In genomic region chr19:38151242-38151641, GRCh38 we compare ENCODE assay signal across 16 cellular contexts.
DNase-seq lines count a peak whose midpoint lies in the region; ATAC-seq, FAIRE-seq and TF ChIP-seq lines count a peak whose summit lies in the region.
"Had no signal": no experiment of that assay in that cellular context is flagged by ENCODE, and none has a peak within 500 bp of the region (broad histone marks: within the 10 kb centered on the region; RNA-seq: fewer than 3 reads in every experiment).

No MANE protein-coding gene starts in this region.

- H3K36me3 Mint-ChIP-seq in CD8-positive, alpha-beta T cell, result peaks cover 48% of the 10 kb centered on the region
- H3K36me3 Mint-ChIP-seq in GM23338 (ENCODE audit: low read depth), result peaks cover 11% of the 10 kb centered on the region

- DNase-seq in NCI-H2171 (lab: John Stamatoyannopoulos, UW) (peak; percentile 21), K562 (ENCODE audit: extremely low read depth in 1 of 4, low spot score in 3 of 4) (no peak), GM23338 (ENCODE audit: low spot score) (no peak), sciatic nerve (ENCODE audit: low spot score) (no peak)
- no peak for DNase-seq in CD8-positive, alpha-beta T cell
- DNase-seq: Calu3; CD4-positive, alpha-beta memory T cell; DMS79 treated with DMSO at 0.1 percent for 48 hours; GF-D8; GOT3; H7; HFFc6 had no signal

- H4K20me1 ChIP-seq in K562 (replicated peaks; ENCODE audit: control insufficient read depth, insufficient read depth, low read length) (no peaks in the 10 kb centered on the region), GM23338 (replicated peaks; ENCODE audit: insufficient read depth) (peaks cover 3% of the 10 kb centered on the region; the same call in 1 of the 2 replicates)
- H4K20me1 ChIP-seq: BLaER1 had no signal

- TF ChIP-seq EP300 in Ishikawa (IDR thresholded peaks at IDR 0.05; ENCODE audit: borderline replicate concordance) (no peak), K562 (IDR thresholded peaks at IDR 0.05; ENCODE audit: low read length) (no peak)

- H3K27ac ChIP-seq in K562 (ENCODE audit: extremely low read depth, low read depth, low read length), result no peak overlapping the region
- no peak overlapping the region for H3K27ac ChIP-seq in CD8-positive, alpha-beta T cell (ENCODE audit: low read depth, low read length)
- no peak overlapping the region for H3K27ac ChIP-seq in GM23338 (ENCODE audit: low read depth)
- H3K27ac ChIP-seq: BLaER1 had no signal

- H3K9me3 Mint-ChIP-seq in CD8-positive, alpha-beta T cell, result no peaks in the 10 kb centered on the region
- H3K9me3 Mint-ChIP-seq in GM23338, result no peaks in the 10 kb centered on the region
- H3K9me3 Mint-ChIP-seq: CD14-positive monocyte; CD4-positive, alpha-beta memory T cell; HFFc6 had no signal

- no peaks in the 10 kb centered on the region for H3K27me3 ChIP-seq in K562 (ENCODE audit: control insufficient read depth in 2 of 2, insufficient read depth in 2 of 2, low read length in 2 of 2)
- H3K27me3 ChIP-seq in CD8-positive, alpha-beta T cell (ENCODE audit: insufficient read depth, low read length), result no peaks in the 10 kb centered on the region
- no peaks in the 10 kb centered on the region for H3K27me3 ChIP-seq in GM23338 (ENCODE audit: insufficient read depth)
- H3K27me3 ChIP-seq: BLaER1 had no signal

- H3K4me1 ChIP-seq in K562 (replicated peaks in 1 of 2; ENCODE audit: control insufficient read depth in 2 of 2, insufficient read depth in 2 of 2, low read length in 2 of 2) (peaks cover 20% of the 10 kb centered on the region in 2 experiments; a peak in 4 of 5 replicates), GM23338 (ENCODE audit: insufficient read depth) (no peaks in the 10 kb centered on the region)
- H3K4me1 ChIP-seq in CD8-positive, alpha-beta T cell (ENCODE audit: insufficient read depth, low read length), result no peaks in the 10 kb centered on the region
- H3K4me1 ChIP-seq: BLaER1 had no signal

- TF ChIP-seq RAD21 in Ishikawa (IDR thresholded peaks at IDR 0.05; ENCODE audit: low read depth), result no peak
- TF ChIP-seq RAD21 in K562 (CRISPR knock-in tag; conservative IDR thresholded peaks at IDR 0.05 in 1 of 2, IDR thresholded peaks at IDR 0.05 in 1 of 2), result no peak

- H3F3A ChIP-seq in GM23338 (replicated peaks; ENCODE audit: low read depth), result 0 out of 2 replicates have a peak, but pooled peaks cover 2% of the 10 kb centered on the region

- no peak for FAIRE-seq in K562 (lab: Jason Lieb, UNC)

- H3K4me3 Mint-ChIP-seq in CD8-positive, alpha-beta T cell, result no peak overlapping the region
- H3K4me3 Mint-ChIP-seq in GM23338, result no peak overlapping the region
- H3K4me3 Mint-ChIP-seq: CD14-positive monocyte, HFFc6 had no signal

- no peak overlapping the region for H3K9ac ChIP-seq in K562 (ENCODE audit: insufficient read depth in 1 of 2, low read depth in 2 of 2, low read length in 2 of 2)
- H3K9ac ChIP-seq: BLaER1 had no signal

- no peaks in the 10 kb centered on the region for H3K27me3 Mint-ChIP-seq in CD8-positive, alpha-beta T cell (ENCODE audit: low read depth)
- peaks cover 5% of the 10 kb centered on the region for H3K27me3 Mint-ChIP-seq in GM23338 (ENCODE audit: insufficient read depth, low read depth, poor library complexity)
- H3K27me3 Mint-ChIP-seq: CD4-positive, alpha-beta memory T cell had no signal

- H3K27ac Mint-ChIP-seq in CD8-positive, alpha-beta T cell, result no peak overlapping the region
- no peak overlapping the region for H3K27ac Mint-ChIP-seq in GM23338
- H3K27ac Mint-ChIP-seq: HFFc6 had no signal

- intact Hi-C loops in K562 (cut with micrococcal nuclease), result no loop called here
- intact Hi-C loops in CD8-positive, alpha-beta T cell (cut with DNase I, micrococcal nuclease), result no loop called here
- intact Hi-C loops in sciatic nerve (cut with DNase I), result no loop called here

- POLR2A ChIA-PET in K562 (lab: Yijun Ruan, JAX), result interaction anchor here (0.8 to 1.3 kb wide), 2 partner anchors 9 to 16 kb away, joined by 4 read pairs; no protein-coding TSS in a partner anchor
- POLR2A ChIA-PET in CD8-positive, alpha-beta T cell (lab: Charles Lee), result interaction anchor here (1.1 kb wide), 1 partner anchor 32 kb away, joined by 3 read pairs; no protein-coding TSS in a partner anchor

- in situ Hi-C loops in K562 (cut with MboI), result no loop called here

- TF ChIP-seq CTCF in K562 (IDR thresholded peaks at IDR 0.05 in 2 of 3, conservative IDR thresholded peaks at IDR 0.05 in 1 of 3; ENCODE audit: insufficient read depth in 2 of 3, low read depth in 1 of 3, low read length in 3 of 3), result no peak
- TF ChIP-seq CTCF in CD8-positive, alpha-beta T cell (IDR thresholded peaks at IDR 0.05), result no peak
- no peak for TF ChIP-seq CTCF in GM23338 (conservative IDR thresholded peaks at IDR 0.05; ENCODE audit: low read depth in 2 of 2)

- no peak overlapping the region for H3K4me2 ChIP-seq in K562 (ENCODE audit: insufficient read depth, low read length)
- H3K4me2 ChIP-seq in GM23338, result no peak overlapping the region
- H3K4me2 ChIP-seq: BLaER1 had no signal

- BruUV-seq in K562 (replicated peaks; lab: Mats Ljungman, UMichigan), result no TSS peak

- H3K36me3 ChIP-seq in K562 (ENCODE audit: control insufficient read depth, insufficient read depth, low read length), result no peaks in the 10 kb centered on the region
- H3K36me3 ChIP-seq in CD8-positive, alpha-beta T cell (ENCODE audit: insufficient read depth, low read length), result peaks cover 12% of the 10 kb centered on the region
- peaks cover 5% of the 10 kb centered on the region; the same call in 1 of the 2 replicates for H3K36me3 ChIP-seq in GM23338 (ENCODE audit: insufficient read depth)

- H2AFZ ChIP-seq in K562 (ENCODE audit: low read depth, low read length) (no peak overlapping the region), GM23338 (no peak overlapping the region)

- WGBS in K562 (ENCODE audit: insufficient coverage, low coverage, missing lambda C conversion rate), result 68% methylated on average over 9 of the region's 9 CpGs

- no peak overlapping the region for H3K4me3 ChIP-seq in K562
- no peak overlapping the region for H3K4me3 ChIP-seq in CD8-positive, alpha-beta T cell (ENCODE audit: low read depth, low read length)
- H3K4me3 ChIP-seq in GM23338, result no peak overlapping the region
- H3K4me3 ChIP-seq: BLaER1 had no signal

- H3K9me1 ChIP-seq in K562 (ENCODE audit: control insufficient read depth, insufficient read depth, low read length), result no peaks in the 10 kb centered on the region

- H3K79me2 ChIP-seq in K562 (ENCODE audit: control insufficient read depth, insufficient read depth, low read length) (no peaks in the 10 kb centered on the region), GM23338 (replicated peaks; ENCODE audit: insufficient read depth) (no peaks in the 10 kb centered on the region)

- H3K9me3 ChIP-seq in K562 (replicated peaks; ENCODE audit: control insufficient read depth, insufficient read depth, low read depth, low read length), result no peaks in the 10 kb centered on the region
- no peaks in the 10 kb centered on the region for H3K9me3 ChIP-seq in CD8-positive, alpha-beta T cell (ENCODE audit: low read length)
- H3K9me3 ChIP-seq: BLaER1 had no signal

- ATAC-seq in K562, result no peak
- ATAC-seq in CD8-positive, alpha-beta T cell, result no peak
- no peak for ATAC-seq in GM23338
- no peak for ATAC-seq in sciatic nerve
- ATAC-seq: HCT116 had no signal

- TF ChIP-seq POLR2A in K562 (conservative IDR thresholded peaks at IDR 0.05), result no peak

- H3K9me2 ChIP-seq in GM23338 (ENCODE audit: insufficient read depth), result no peaks in the 10 kb centered on the region

- H3K4me1 Mint-ChIP-seq in CD8-positive, alpha-beta T cell (ENCODE audit: low read depth), result no peaks in the 10 kb centered on the region
- peaks cover 3% of the 10 kb centered on the region; the same call in 2 of the 3 replicates for H3K4me1 Mint-ChIP-seq in GM23338
- H3K4me1 Mint-ChIP-seq: CD14-positive monocyte; CD4-positive, alpha-beta memory T cell had no signal

- CTCF ChIA-PET in K562 (lab: Yijun Ruan, JAX; ENCODE audit: low intra/inter-chr PET ratio), result interaction anchor here (0.5 to 0.7 kb wide), 2 partner anchors 12 to 251 kb away, joined by 3 read pairs; no protein-coding TSS in a partner anchor
- CTCF ChIA-PET in CD8-positive, alpha-beta T cell (lab: Charles Lee), result interaction anchor here (1.3 to 2.0 kb wide), 2 partner anchors 10 to 42 kb away, joined by 4 to 7 read pairs; no protein-coding TSS in a partner anchor

TF ChIP-seq in Ishikawa, 13 proteins besides CTCF, POLR2A, EP300 and RAD21:
- TF ChIP-seq FOXM1 (IDR thresholded peaks at IDR 0.05; ENCODE audit: borderline replicate concordance, low read depth), result no peak
- TF ChIP-seq USF1 (IDR thresholded peaks at IDR 0.05), result peak; percentile 42; the same call in 1 of the 2 replicates

TF ChIP-seq in K562, 482 proteins besides CTCF, POLR2A, EP300 and RAD21 (continues in another document):
- TF ChIP-seq ZNF589 (CRISPR knock-in tag; IDR thresholded peaks at IDR 0.05; ENCODE audit: low read depth) (no peak), RBM14 (IDR thresholded peaks at IDR 0.05; ENCODE audit: borderline replicate concordance, insufficient read depth, low read depth, low read length) (no peak), TOE1 (IDR thresholded peaks at IDR 0.05; ENCODE audit: borderline replicate concordance) (peak; percentile 39; the same call in 1 of the 2 replicates), TOE1 (CRISPR knock-in tag; IDR thresholded peaks at IDR 0.05; ENCODE audit: borderline replicate concordance, low read depth) (no peak)

TF ChIP-seq in GM23338, 12 proteins besides CTCF, POLR2A, EP300 and RAD21:
- no peak for TF ChIP-seq EZH2 (IDR thresholded peaks at IDR 0.05; ENCODE audit: low read depth, unreplicated experiment)
- TF ChIP-seq NANOG (IDR thresholded peaks at IDR 0.05; ENCODE audit: borderline replicate concordance), result no peak
- TF ChIP-seq POLR2AphosphoS5 (IDR thresholded peaks at IDR 0.05; ENCODE audit: low read depth), result no peak
- no peak for TF ChIP-seq CREB1 (CRISPR knock-in tag; IDR thresholded peaks at IDR 0.05; ENCODE audit: low read depth)
- TF ChIP-seq EZH2phosphoT487 (IDR thresholded peaks at IDR 0.05; ENCODE audit: unreplicated experiment), result no peak
- no peak for TF ChIP-seq JUNB (IDR thresholded peaks at IDR 0.05; ENCODE audit: unreplicated experiment)
- no peak for TF ChIP-seq ETS1 (IDR thresholded peaks at IDR 0.05)
